In the genomic region with DNA sequence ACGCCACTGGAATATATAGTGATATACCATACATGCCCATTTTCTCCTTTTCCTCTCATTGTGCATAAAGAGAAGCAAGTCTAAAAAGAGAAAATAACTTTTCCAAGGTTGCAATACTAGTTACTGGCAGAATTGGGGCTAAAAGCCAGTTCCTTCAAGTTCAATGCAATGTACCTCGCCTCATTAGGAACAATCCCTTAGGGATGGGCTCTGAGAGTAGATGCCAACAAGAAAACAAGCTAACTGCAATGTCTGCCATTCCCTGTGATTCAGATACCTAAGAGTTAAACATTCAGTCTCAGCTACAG, we compare ENCODE assay signal across 8 cellular contexts.
DNase-seq lines count a peak whose midpoint lies in the region; ATAC-seq and TF ChIP-seq lines count a peak whose summit lies in the region.

No MANE protein-coding gene starts in this region.

- TF ChIP-seq EP300 in sigmoid colon (IDR thresholded peaks at IDR 0.05) = no peak

- H3K9me3 Mint-ChIP-seq in Calu3 (ENCODE audit: low read depth, unreplicated experiment) = no peaks in the 10 kb centered on the region

- DNase-seq in Calu3 = no peak
- DNase-seq in WERI-Rb-1 = no peak
- DNase-seq in fibroblast of villous mesenchyme (ENCODE audit: low read depth) = no peak
- no peak for DNase-seq in sigmoid colon
- no peak for DNase-seq in NCI-H1436 treated with DMSO at 0.1 percent for 48 hours (lab: John Stamatoyannopoulos, UW)
- DNase-seq in activated T-cell treated with anti-CD3 and anti-CD28 coated beads, Interleukin-2, amount 50 U/mL, for 1 hour = no peak
- DNase-seq in NCI-H2029 treated with DMSO at 0.1 percent for 48 hours (lab: John Stamatoyannopoulos, UW) = no peak

- CTCF ChIA-PET in Calu3 (lab: Charles Lee) = interaction anchor here (0.9 to 1.9 kb wide), 2 partner anchors 91 to 151 kb away, joined by 3 to 8 read pairs; no protein-coding TSS in a partner anchor

- TF ChIP-seq CTCF in Calu3 (IDR thresholded peaks at IDR 0.05; ENCODE audit: unreplicated experiment) (no peak), WERI-Rb-1 (IDR thresholded peaks at IDR 0.05; ENCODE audit: low read depth, low read length) (no peak), fibroblast of villous mesenchyme (IDR thresholded peaks at IDR 0.05; ENCODE audit: insufficient read depth, low read depth, low read length) (no peak), sigmoid colon (IDR thresholded peaks at IDR 0.05) (no peak)

- no peak for TF ChIP-seq POLR2A in sigmoid colon (IDR thresholded peaks at IDR 0.05)

- peak overlapping the region; percentile 55 for H3K4me3 ChIP-seq in WERI-Rb-1 (ENCODE audit: low read depth, low read length)
- peak overlapping the region; percentile 24 for H3K4me3 ChIP-seq in fibroblast of villous mesenchyme (ENCODE audit: low read depth, low read length)
- H3K4me3 ChIP-seq in sigmoid colon = peak overlapping the region; percentile 18 to 51 (median 46)

- BruUV-seq in Calu3 (replicated peaks; lab: Mats Ljungman, UMichigan) = no TSS peak

- H3K36me3 Mint-ChIP-seq in Calu3 (ENCODE audit: insufficient read depth, unreplicated experiment) = peaks cover 10% of the 10 kb centered on the region

- H3K9me3 ChIP-seq in WERI-Rb-1 (ENCODE audit: severe bottlenecking) = no peaks in the 10 kb centered on the region
- H3K9me3 ChIP-seq in sigmoid colon = no peaks in the 10 kb centered on the region

- ATAC-seq in HG03095 (IDR thresholded peaks at IDR 0.05; ENCODE audit: unreplicated experiment) = no peak

- intact Hi-C loops in Calu3 (cut with micrococcal nuclease; ENCODE audit: unreplicated experiment) = loop anchor here (2.0 kb wide), 1 partner anchor 74 kb away; no protein-coding TSS in a partner anchor
- intact Hi-C loops in sigmoid colon (cut with DNase I) = no loop called here

- peak overlapping the region; percentile 73 for H3K4me3 Mint-ChIP-seq in Calu3 (ENCODE audit: low read depth, unreplicated experiment)

- H3K27ac Mint-ChIP-seq in Calu3 (ENCODE audit: unreplicated experiment) = peak overlapping the region; percentile 76

- H3K27me3 Mint-ChIP-seq in Calu3 (ENCODE audit: unreplicated experiment) = no peaks in the 10 kb centered on the region

- H3K27ac ChIP-seq in WERI-Rb-1 (peak overlapping the region; percentile 93), sigmoid colon (peak overlapping the region; percentile 80 to 87 (median 86))

- H3K4me1 Mint-ChIP-seq in Calu3 (ENCODE audit: low read depth, unreplicated experiment) = peaks cover 25% of the 10 kb centered on the region

- peaks cover 0 to 93% (median 75%) of the 10 kb centered on the region in 4 donors for H3K4me1 ChIP-seq in sigmoid colon

- H3K36me3 ChIP-seq in WERI-Rb-1 (no peaks in the 10 kb centered on the region), sigmoid colon (no peaks in the 10 kb centered on the region)

- WGBS in sigmoid colon, 2 donors = 32 to 46% methylated on average over 2 of the region's 2 CpGs

- H3K27me3 ChIP-seq in WERI-Rb-1 (ENCODE audit: insufficient read depth, low read depth, severe bottlenecking) (no peaks in the 10 kb centered on the region), sigmoid colon (no peaks in the 10 kb centered on the region)
